In genomic region chr6:84204011-84204410, GRCh38 we compare ENCODE assay signal across 6 cellular contexts.
"Had no signal": no experiment of that assay in that cellular context is flagged by ENCODE, and none has a peak within 500 bp of the region (broad histone marks: within the 10 kb centered on the region; RNA-seq: fewer than 3 reads in every experiment).

No MANE protein-coding gene starts in this region.

- H3K9me3 Mint-ChIP-seq: HFFc6 had no signal

- H3K4me3 Mint-ChIP-seq: HFFc6 had no signal

- ATAC-seq: HCT116 had no signal

- H3K27ac Mint-ChIP-seq: HFFc6 had no signal

- DNase-seq: GM23248, GOT3, H7, HFFc6, IMR-90 had no signal
